ENCODE assay signal across 8 cellular contexts in the genomic region with DNA sequence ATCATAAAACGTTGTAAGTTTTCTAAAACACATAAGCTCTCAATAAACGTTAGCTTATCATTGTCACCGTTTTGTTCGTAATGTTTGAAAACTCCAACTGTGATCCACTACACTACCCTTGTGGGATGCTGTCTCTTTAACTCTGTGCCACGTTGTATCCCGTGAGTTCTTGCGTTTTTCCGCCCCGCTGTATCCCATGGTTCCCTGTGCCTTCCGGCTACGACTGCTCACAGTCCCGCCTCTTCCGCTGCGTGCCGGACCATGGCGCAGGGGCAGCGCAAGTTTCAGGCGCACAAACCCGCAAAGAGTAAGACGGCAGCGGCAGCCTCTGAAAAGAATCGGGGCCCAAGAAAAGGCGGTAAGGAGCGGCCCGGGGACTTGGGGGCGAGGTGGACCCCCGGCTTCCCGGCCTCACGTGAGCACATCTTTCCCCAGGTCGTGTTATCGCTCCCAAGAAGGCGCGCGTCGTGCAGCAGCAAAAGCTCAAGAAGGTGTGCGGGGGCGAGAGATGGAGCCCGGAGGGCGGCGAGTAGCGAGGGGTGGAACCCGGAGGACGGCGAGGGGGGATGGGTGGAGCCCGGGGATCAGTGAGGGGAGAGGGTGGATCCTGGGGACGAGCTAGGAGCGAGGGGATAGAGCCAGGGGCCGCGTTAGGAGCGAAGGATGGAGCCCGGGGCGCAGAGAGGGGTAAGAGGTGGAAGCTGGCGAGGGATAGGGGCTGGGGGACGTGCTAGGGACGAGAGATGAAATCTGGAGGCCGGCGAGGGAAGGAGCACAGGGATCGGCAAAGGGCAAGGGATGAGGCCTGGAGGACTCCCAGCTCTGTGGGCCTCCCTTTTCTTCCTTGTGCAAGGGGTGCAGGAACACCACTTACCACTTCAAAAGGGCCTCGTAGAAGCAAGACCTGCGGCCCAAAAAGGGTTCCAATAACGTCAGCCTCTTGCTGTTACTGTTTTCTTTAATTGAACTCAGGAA. TPM values are rescaled to one million over a fixed set of nuclear protein-coding genes. Genes with fewer than 3 reads are reported as not detected.
DNase-seq lines count a peak whose midpoint lies in the region; ATAC-seq and TF ChIP-seq lines count a peak whose summit lies in the region.

A gene (plus strand): TSS at position 240 of the 975 bp plus-strand sequence. CDS start 22 bp downstream, at position 262.

- 0 to 1% methylated on average over 35 to 36 of the region's 61 CpGs for WGBS in esophagus squamous epithelium, 2 donors

- peak; percentile 83 for ATAC-seq in GM21825 (IDR thresholded peaks at IDR 0.05; ENCODE audit: unreplicated experiment)

- H3K27me3 ChIP-seq in Karpas-422 (ENCODE audit: low read length) (no peaks in the 10 kb centered on the region), esophagus squamous epithelium (no peaks in the 10 kb centered on the region)

- H3K4me1 ChIP-seq in Karpas-422 (ENCODE audit: low read length), result peaks cover 12% of the 10 kb centered on the region
- H3K4me1 ChIP-seq in esophagus squamous epithelium, result peaks cover 5 to 29% (median 12%) of the 10 kb centered on the region in 3 donors

- H3K9ac ChIP-seq in Karpas-422 (ENCODE audit: low read length), result peak within 1 kb of the TSS; percentile 95

- TF ChIP-seq CTCF in esophagus squamous epithelium (IDR thresholded peaks at IDR 0.05), result peak in 1 of 6 experiments; percentile 29

- H3K27ac ChIP-seq in Karpas-422 (ENCODE audit: low read length) (peak within 1 kb of the TSS; percentile 32; the same call in 1 of the 2 replicates), esophagus squamous epithelium (peak within 1 kb of the TSS; percentile 89 to 96 (median 92))

- intact Hi-C loops in esophagus squamous epithelium (cut with DNase I), result no loop called here

- peak; percentile 90 for DNase-seq in DMS79 treated with DMSO at 0.1 percent for 48 hours (lab: John Stamatoyannopoulos, UW)
- DNase-seq in Karpas-422, result peak; percentile 95
- DNase-seq in RKO (ENCODE audit: low spot score), result peak; percentile 95
- peak; percentile 79 for DNase-seq in activated T-helper 1 cell treated with Interleukin-2 at 50 U/mL for 16 hours (ENCODE audit: low read depth)
- DNase-seq in esophagus squamous epithelium (lab: John Stamatoyannopoulos, UW), result peak; percentile 45
- peak; percentile 93 for DNase-seq in myocyte (ENCODE audit: low read depth)
- peak; percentile 73 to 81 for DNase-seq in stimulated activated CD8-positive, alpha-beta memory T cell treated with anti-CD3 and anti-CD28 coated beads, Interleukin-7, amount 100 ng/mL, for 48 hours (ENCODE audit: extremely low read depth in 1 of 2, low read depth in 1 of 2)

- TF ChIP-seq POLR2A in esophagus squamous epithelium (IDR thresholded peaks at IDR 0.05), result peak in 3 of 4 donors; percentile 84 to 90 (median 86)

- 0 out of 2 replicates have a peak, but pooled peaks cover 8% of the 10 kb centered on the region for H3K36me3 ChIP-seq in Karpas-422 (ENCODE audit: insufficient read depth, low read length)
- peaks cover 7 to 67% (median 17%) of the 10 kb centered on the region in 3 donors for H3K36me3 ChIP-seq in esophagus squamous epithelium

- H3K79me2 ChIP-seq in Karpas-422 (ENCODE audit: low read length), result peaks cover 22% of the 10 kb centered on the region

- H2AFZ ChIP-seq in Karpas-422 (ENCODE audit: low read length), result no peak within 1 kb of the TSS

- H3K9me3 ChIP-seq in Karpas-422 (ENCODE audit: low read length), result no peaks in the 10 kb centered on the region
- H3K9me3 ChIP-seq in esophagus squamous epithelium, result no peaks in the 10 kb centered on the region

- peaks cover 10% of the 10 kb centered on the region; the same call in 1 of the 2 replicates for H4K20me1 ChIP-seq in Karpas-422 (ENCODE audit: insufficient read depth, low read depth, low read length)

- H3K4me2 ChIP-seq in Karpas-422 (ENCODE audit: low read depth, low read length, poor library complexity, severe bottlenecking), result peak within 1 kb of the TSS; percentile 88

- H3K4me3 ChIP-seq in Karpas-422 (ENCODE audit: low read length) (peak within 1 kb of the TSS; percentile 93), esophagus squamous epithelium (peak within 1 kb of the TSS; percentile 70 to 100 (median 88))

- no peaks in the 10 kb centered on the region for H3K9me2 ChIP-seq in Karpas-422 (replicated peaks; ENCODE audit: insufficient read depth, low read length)

RNA-seq across cellular contexts. Expression of the gene that starts here (rescaled TPM):
- 117 and 158 TPM in 2 replicates for total RNA-seq in Karpas-422 (2014; rRNA removed; shearing (Covaris generic); ENCODE audit: low replicate concordance)
- total RNA-seq in esophagus squamous epithelium (100 to 1,000 TPM; 114 to 129 (median 120) TPM), myocyte (147 and 150 TPM in 2 replicates)
- polyA plus RNA-seq in myocyte (2012), result 256 TPM

Comparison
In these comparisons a context has a peak if more than half of its experiments do, and no peak if none do; other contexts are left out.
1. Peak in every context shown above with its lines: DNase-seq, ATAC-seq, H3K4me3 ChIP-seq and H3K27ac ChIP-seq.
2. DNase-seq: peak in every context shown above with its lines; median percentile 95 in Karpas-422; 95 in RKO; 93 in myocyte; 90 in DMS79 treated with DMSO at 0.1 percent for 48 hours; 79 in activated T-helper 1 cell treated with Interleukin-2 at 50 U/mL for 16 hours; 77 in stimulated activated CD8-positive, alpha-beta memory T cell treated with anti-CD3 and anti-CD28 coated beads, Interleukin-7, amount 100 ng/mL, for 48 hours; 45 in esophagus squamous epithelium.